In the genomic region with DNA sequence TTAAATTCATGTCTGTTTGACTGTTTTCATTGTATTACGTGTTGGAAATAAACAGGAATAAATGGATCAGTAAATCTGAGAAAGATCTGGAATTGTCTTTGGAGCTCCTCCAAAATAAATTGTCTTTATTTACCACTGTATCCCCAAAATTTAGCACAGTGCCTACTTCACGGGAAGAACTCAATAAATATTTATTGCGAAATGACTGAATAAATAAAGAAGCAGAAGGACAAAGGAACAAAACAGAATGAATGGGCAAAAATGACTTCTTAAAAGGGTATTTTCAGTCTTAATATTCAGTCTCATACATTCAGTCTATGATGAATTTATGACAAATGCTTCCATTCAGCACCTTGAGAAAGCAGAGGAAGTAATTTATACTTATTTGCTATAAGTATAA, we compare ENCODE assay signal across 1 cellular context.
TF ChIP-seq lines count a peak whose summit lies in the region.

No MANE protein-coding gene starts in this region.

TF ChIP-seq in H1, 55 proteins besides CTCF, POLR2A, EP300 and RAD21:
- TF ChIP-seq CEBPB (IDR thresholded peaks at IDR 0.05; ENCODE audit: low read depth, low read length): peak; percentile 48; the same call in 1 of the 2 replicates
- no peak for TF ChIP-seq TCF12 (IDR thresholded peaks at IDR 0.05; ENCODE audit: low read depth, low read length)
- TF ChIP-seq HDAC2 (IDR thresholded peaks at IDR 0.05; ENCODE audit: borderline replicate concordance in 1 of 2, low read depth in 2 of 2, low read length in 2 of 2): no peak
